1 cellular context compared by ENCODE assay signal in the genomic region with DNA sequence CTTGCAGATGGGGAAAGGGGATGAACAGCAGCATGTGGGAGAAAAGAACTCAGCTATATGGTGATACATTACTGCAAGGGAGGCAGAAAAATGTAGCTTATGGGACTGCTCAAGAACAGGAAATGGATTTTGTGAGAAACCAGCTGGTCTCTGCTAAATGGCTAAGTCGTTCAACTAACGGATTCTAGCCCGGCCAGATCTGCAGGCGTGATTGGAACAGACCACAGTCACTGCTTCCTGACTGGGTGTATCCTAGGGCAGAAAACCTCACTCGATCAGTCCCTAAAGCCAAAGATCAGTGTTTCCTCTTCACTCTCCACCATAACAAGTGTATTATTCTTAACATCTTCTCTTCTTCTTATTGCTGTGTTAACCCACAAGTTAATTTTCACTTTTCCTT.
TF ChIP-seq lines count a peak whose summit lies in the region.

No MANE protein-coding gene starts in this region.

TF ChIP-seq in GM23338, 12 proteins besides CTCF, POLR2A, EP300 and RAD21 (continued from another document):
- TF ChIP-seq, protein P1, sequence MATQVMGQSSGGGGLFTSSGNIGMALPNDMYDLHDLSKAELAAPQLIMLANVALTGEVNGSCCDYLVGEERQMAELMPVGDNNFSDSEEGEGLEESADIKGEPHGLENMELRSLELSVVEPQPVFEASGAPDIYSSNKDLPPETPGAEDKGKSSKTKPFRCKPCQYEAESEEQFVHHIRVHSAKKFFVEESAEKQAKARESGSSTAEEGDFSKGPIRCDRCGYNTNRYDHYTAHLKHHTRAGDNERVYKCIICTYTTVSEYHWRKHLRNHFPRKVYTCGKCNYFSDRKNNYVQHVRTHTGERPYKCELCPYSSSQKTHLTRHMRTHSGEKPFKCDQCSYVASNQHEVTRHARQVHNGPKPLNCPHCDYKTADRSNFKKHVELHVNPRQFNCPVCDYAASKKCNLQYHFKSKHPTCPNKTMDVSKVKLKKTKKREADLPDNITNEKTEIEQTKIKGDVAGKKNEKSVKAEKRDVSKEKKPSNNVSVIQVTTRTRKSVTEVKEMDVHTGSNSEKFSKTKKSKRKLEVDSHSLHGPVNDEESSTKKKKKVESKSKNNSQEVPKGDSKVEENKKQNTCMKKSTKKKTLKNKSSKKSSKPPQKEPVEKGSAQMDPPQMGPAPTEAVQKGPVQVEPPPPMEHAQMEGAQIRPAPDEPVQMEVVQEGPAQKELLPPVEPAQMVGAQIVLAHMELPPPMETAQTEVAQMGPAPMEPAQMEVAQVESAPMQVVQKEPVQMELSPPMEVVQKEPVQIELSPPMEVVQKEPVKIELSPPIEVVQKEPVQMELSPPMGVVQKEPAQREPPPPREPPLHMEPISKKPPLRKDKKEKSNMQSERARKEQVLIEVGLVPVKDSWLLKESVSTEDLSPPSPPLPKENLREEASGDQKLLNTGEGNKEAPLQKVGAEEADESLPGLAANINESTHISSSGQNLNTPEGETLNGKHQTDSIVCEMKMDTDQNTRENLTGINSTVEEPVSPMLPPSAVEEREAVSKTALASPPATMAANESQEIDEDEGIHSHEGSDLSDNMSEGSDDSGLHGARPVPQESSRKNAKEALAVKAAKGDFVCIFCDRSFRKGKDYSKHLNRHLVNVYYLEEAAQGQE (IDR thresholded peaks at IDR 0.05; ENCODE audit: unreplicated experiment), result no peak
- TF ChIP-seq ZNF114 (CRISPR knock-in tag; IDR thresholded peaks at IDR 0.05) (no peak), EZH2phosphoT487 (IDR thresholded peaks at IDR 0.05; ENCODE audit: unreplicated experiment) (no peak), STAT1 (IDR thresholded peaks at IDR 0.05; ENCODE audit: unreplicated experiment) (no peak), CREB1 (CRISPR knock-in tag; IDR thresholded peaks at IDR 0.05; ENCODE audit: low read depth) (no peak), POLR2AphosphoS5 (IDR thresholded peaks at IDR 0.05; ENCODE audit: low read depth) (no peak), ZNF331 (CRISPR knock-in tag; IDR thresholded peaks at IDR 0.05; ENCODE audit: low read depth) (no peak)
- TF ChIP-seq, protein P2, sequence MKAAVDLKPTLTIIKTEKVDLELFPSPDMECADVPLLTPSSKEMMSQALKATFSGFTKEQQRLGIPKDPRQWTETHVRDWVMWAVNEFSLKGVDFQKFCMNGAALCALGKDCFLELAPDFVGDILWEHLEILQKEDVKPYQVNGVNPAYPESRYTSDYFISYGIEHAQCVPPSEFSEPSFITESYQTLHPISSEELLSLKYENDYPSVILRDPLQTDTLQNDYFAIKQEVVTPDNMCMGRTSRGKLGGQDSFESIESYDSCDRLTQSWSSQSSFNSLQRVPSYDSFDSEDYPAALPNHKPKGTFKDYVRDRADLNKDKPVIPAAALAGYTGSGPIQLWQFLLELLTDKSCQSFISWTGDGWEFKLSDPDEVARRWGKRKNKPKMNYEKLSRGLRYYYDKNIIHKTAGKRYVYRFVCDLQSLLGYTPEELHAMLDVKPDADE (IDR thresholded peaks at IDR 0.05), result no peak
- TF ChIP-seq, protein P3, sequence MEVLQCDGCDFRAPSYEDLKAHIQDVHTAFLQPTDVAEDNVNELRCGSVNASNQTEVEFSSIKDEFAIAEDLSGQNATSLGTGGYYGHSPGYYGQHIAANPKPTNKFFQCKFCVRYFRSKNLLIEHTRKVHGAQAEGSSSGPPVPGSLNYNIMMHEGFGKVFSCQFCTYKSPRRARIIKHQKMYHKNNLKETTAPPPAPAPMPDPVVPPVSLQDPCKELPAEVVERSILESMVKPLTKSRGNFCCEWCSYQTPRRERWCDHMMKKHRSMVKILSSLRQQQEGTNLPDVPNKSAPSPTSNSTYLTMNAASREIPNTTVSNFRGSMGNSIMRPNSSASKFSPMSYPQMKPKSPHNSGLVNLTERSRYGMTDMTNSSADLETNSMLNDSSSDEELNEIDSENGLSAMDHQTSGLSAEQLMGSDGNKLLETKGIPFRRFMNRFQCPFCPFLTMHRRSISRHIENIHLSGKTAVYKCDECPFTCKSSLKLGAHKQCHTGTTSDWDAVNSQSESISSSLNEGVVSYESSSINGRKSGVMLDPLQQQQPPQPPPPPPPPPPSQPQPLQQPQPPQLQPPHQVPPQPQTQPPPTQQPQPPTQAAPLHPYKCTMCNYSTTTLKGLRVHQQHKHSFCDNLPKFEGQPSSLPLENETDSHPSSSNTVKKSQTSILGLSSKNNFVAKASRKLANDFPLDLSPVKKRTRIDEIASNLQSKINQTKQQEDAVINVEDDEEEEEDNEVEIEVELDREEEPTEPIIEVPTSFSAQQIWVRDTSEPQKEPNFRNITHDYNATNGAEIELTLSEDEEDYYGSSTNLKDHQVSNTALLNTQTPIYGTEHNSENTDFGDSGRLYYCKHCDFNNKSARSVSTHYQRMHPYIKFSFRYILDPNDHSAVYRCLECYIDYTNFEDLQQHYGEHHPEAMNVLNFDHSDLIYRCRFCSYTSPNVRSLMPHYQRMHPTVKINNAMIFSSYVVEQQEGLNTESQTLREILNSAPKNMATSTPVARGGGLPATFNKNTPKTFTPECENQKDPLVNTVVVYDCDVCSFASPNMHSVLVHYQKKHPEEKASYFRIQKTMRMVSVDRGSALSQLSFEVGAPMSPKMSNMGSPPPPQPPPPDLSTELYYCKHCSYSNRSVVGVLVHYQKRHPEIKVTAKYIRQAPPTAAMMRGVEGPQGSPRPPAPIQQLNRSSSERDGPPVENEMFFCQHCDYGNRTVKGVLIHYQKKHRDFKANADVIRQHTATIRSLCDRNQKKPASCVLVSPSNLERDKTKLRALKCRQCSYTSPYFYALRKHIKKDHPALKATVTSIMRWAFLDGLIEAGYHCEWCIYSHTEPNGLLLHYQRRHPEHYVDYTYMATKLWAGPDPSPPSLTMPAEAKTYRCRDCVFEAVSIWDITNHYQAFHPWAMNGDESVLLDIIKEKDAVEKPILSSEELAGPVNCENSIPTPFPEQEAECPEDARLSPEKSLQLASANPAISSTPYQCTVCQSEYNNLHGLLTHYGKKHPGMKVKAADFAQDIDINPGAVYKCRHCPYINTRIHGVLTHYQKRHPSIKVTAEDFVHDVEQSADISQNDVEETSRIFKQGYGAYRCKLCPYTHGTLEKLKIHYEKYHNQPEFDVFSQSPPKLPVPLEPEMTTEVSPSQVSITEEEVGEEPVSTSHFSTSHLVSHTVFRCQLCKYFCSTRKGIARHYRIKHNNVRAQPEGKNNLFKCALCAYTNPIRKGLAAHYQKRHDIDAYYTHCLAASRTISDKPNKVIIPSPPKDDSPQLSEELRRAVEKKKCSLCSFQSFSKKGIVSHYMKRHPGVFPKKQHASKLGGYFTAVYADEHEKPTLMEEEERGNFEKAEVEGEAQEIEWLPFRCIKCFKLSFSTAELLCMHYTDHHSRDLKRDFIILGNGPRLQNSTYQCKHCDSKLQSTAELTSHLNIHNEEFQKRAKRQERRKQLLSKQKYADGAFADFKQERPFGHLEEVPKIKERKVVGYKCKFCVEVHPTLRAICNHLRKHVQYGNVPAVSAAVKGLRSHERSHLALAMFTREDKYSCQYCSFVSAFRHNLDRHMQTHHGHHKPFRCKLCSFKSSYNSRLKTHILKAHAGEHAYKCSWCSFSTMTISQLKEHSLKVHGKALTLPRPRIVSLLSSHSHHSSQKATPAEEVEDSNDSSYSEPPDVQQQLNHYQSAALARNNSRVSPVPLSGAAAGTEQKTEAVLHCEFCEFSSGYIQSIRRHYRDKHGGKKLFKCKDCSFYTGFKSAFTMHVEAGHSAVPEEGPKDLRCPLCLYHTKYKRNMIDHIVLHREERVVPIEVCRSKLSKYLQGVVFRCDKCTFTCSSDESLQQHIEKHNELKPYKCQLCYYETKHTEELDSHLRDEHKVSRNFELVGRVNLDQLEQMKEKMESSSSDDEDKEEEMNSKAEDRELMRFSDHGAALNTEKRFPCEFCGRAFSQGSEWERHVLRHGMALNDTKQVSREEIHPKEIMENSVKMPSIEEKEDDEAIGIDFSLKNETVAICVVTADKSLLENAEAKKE (CRISPR knock-in tag; IDR thresholded peaks at IDR 0.05), result no peak
